In genomic region chr1:44672254-44672955, GRCh38 we compare ENCODE assay signal across 10 cellular contexts. TPM values are rescaled to one million over a fixed set of nuclear protein-coding genes. Genes with fewer than 3 reads are reported as not detected.
DNase-seq lines count a peak whose midpoint lies in the region; ATAC-seq and TF ChIP-seq lines count a peak whose summit lies in the region.
"Had no signal": no experiment of that assay in that cellular context is flagged by ENCODE, and none has a peak within 500 bp of the region (broad histone marks: within the 10 kb centered on the region; RNA-seq: fewer than 3 reads in every experiment).

No MANE protein-coding gene starts in this region.

- H3K9ac ChIP-seq in skeletal muscle tissue (ENCODE audit: low read depth in 1 of 3, low read length in 3 of 3), result peak overlapping the region in 1 of 3 donors; percentile 21

- H3K4me3 Mint-ChIP-seq in HFFc6, result peak overlapping the region; percentile 41; the same call in 1 of the 2 replicates
- H3K4me3 Mint-ChIP-seq in T-cell, result peak overlapping the region in 2 of 3 donors; percentile 85 to 90

- H3K27me3 Mint-ChIP-seq in HFFc6 (ENCODE audit: insufficient read depth), result peaks cover 2% of the 10 kb centered on the region; the same call in 1 of the 2 replicates
- no peaks in the 10 kb centered on the region for H3K27me3 Mint-ChIP-seq in T-cell

- H3K27me3 ChIP-seq in skeletal muscle tissue (ENCODE audit: control insufficient read depth in 3 of 3, insufficient read depth in 3 of 3, low read length in 3 of 3), result no peaks in the 10 kb centered on the region

- ATAC-seq in T-cell (replicated peaks in 1 of 4) (no peak), GM19351 (IDR thresholded peaks at IDR 0.05; ENCODE audit: unreplicated experiment) (no peak), GM21526 (IDR thresholded peaks at IDR 0.05; ENCODE audit: low FRiP score, unreplicated experiment) (no peak), HG03097 (IDR thresholded peaks at IDR 0.05; ENCODE audit: low FRiP score, unreplicated experiment) (no peak)
- no peak for ATAC-seq in stimulated activated naive CD8-positive, alpha-beta T cell treated with anti-CD3 and anti-CD28 coated beads, Interleukin-15, Interleukin-2, amounts not matched to agents 100 U/mL and 50 U/mL, for 24 hours
- ATAC-seq: Panc1 had no signal

- peak overlapping the region; percentile 71 for H3K27ac Mint-ChIP-seq in HFFc6
- peak overlapping the region; percentile 46 to 73 for H3K27ac Mint-ChIP-seq in T-cell

- CTCF ChIA-PET in T-cell (lab: Charles Lee), result interaction anchor here in 1 of 2 donors (0.6 to 1.3 kb wide), 2 partner anchors 20 to 374 kb away, joined by 3 to 4 read pairs; no protein-coding TSS in a partner anchor

- no peaks in the 10 kb centered on the region for H3K36me3 Mint-ChIP-seq in HFFc6 (ENCODE audit: low read depth)
- no peaks in the 10 kb centered on the region for H3K36me3 Mint-ChIP-seq in T-cell

- TF ChIP-seq CTCF in HFFc6 (IDR thresholded peaks at IDR 0.05) (no peak), fibroblast of villous mesenchyme (IDR thresholded peaks at IDR 0.05; ENCODE audit: insufficient read depth, low read depth, low read length) (no peak)

- peaks cover 31% of the 10 kb centered on the region for H3K4me1 Mint-ChIP-seq in HFFc6 (ENCODE audit: low read depth)
- H3K4me1 Mint-ChIP-seq in T-cell, result peaks cover 23 to 29% (median 26%) of the 10 kb centered on the region in 3 donors

- no peaks in the 10 kb centered on the region for H3K9me3 ChIP-seq in skeletal muscle tissue (ENCODE audit: control insufficient read depth in 3 of 3, low read length in 3 of 3)

- no peak overlapping the region for H3K4me3 ChIP-seq in fibroblast of villous mesenchyme (ENCODE audit: low read depth, low read length)
- peak overlapping the region in 1 of 3 donors; percentile 94 for H3K4me3 ChIP-seq in skeletal muscle tissue (ENCODE audit: low read length in 3 of 3)

- no peaks in the 10 kb centered on the region for H3K36me3 ChIP-seq in skeletal muscle tissue (ENCODE audit: control insufficient read depth in 3 of 3, insufficient read depth in 3 of 3, low read length in 3 of 3)

- POLR2A ChIA-PET in T-cell (lab: Charles Lee), result interaction anchor here (0.5 to 0.6 kb wide), 2 partner anchors 68 to 1578 kb away, joined by 3 to 5 read pairs; no protein-coding TSS in a partner anchor

- DNase-seq in HFFc6 (peak; percentile 40), T-cell (peak in 3 of 34 experiments; percentile 13 to 26 (median 14)), fibroblast of villous mesenchyme (ENCODE audit: low read depth) (peak; percentile 41)
- DNase-seq in stimulated activated naive CD8-positive, alpha-beta T cell treated with anti-CD3 and anti-CD28 coated beads, Interleukin-15, Interleukin-2, amounts not matched to agents 100 U/mL and 50 U/mL, for 24 hours, result no peak

- H3K9me3 Mint-ChIP-seq in HFFc6 (no peaks in the 10 kb centered on the region), T-cell (no peaks in the 10 kb centered on the region)

- peaks cover 27 to 48% (median 33%) of the 10 kb centered on the region in 3 donors for H3K4me1 ChIP-seq in skeletal muscle tissue (ENCODE audit: control insufficient read depth in 3 of 3, insufficient read depth in 3 of 3, low read length in 3 of 3)

- peak overlapping the region; percentile 97 for H3K27ac ChIP-seq in skeletal muscle tissue (ENCODE audit: low read depth, low read length)

RNA-seq across cellular contexts. Expression of gene TMEM53, which starts 1.9 kb away (rescaled TPM):
- 1 to 10 TPM; 3.2 to 5.0 (median 4.4) TPM for total RNA-seq in HFFc6 (2021; fragmentation: NEBNext Ultra II Directional; extraction: Animal tissue kit (Norgen Biotek cat#: 25700))
- total RNA-seq in T-cell (1 to 10 TPM; 1.1 to 2.8 (median 2.2) TPM), fibroblast of villous mesenchyme (6.4 and 7.3 TPM in 2 replicates), skeletal muscle tissue (3.1 TPM)

RNA-seq across cellular contexts. Expression of gene ARMH1, which starts 2.1 kb away (rescaled TPM):
- under 1 TPM in 4 of 6 experiments, not detected in 2; 0.14 to 0.41 (median 0.32) TPM for total RNA-seq in HFFc6 (2021; fragmentation: NEBNext Ultra II Directional; extraction: Animal tissue kit (Norgen Biotek cat#: 25700))
- total RNA-seq in T-cell, result 100 to 1,000 TPM in 1 of 5 donors, 10 to 100 TPM in 4; 49.5 to 102 (median 89.7) TPM
- total RNA-seq in fibroblast of villous mesenchyme, result 0.32 and 0.43 TPM in 2 replicates
- total RNA-seq in skeletal muscle tissue, result 0.52 TPM

RNA-seq across cellular contexts. Expression of gene RNU5D-1, which starts 58.6 kb away (rescaled TPM):
- not detected for total RNA-seq in HFFc6 (2021; fragmentation: NEBNext Ultra II Directional; extraction: Animal tissue kit (Norgen Biotek cat#: 25700))
- total RNA-seq in T-cell (10 to 100 TPM in 1 of 5 donors, not detected in 4; 21.4 TPM), fibroblast of villous mesenchyme (not detected in 2 replicates), skeletal muscle tissue (not detected)
- total RNA-seq: lower leg skin had no signal

Comparison
In these comparisons a context has a peak if more than half of its experiments do, and no peak if none do; other contexts are left out.
1. RNA of gene ARMH1, which starts 2.1 kb away (total RNA-seq): 49.5 to 102 TPM in T-cell; 0.52 TPM in skeletal muscle tissue (single experiment), 0.32 to 0.43 TPM in fibroblast of villous mesenchyme and 0.14 to 0.41 TPM in HFFc6; every median in the first group is over 10 times any median in the second.